In the genomic region with DNA sequence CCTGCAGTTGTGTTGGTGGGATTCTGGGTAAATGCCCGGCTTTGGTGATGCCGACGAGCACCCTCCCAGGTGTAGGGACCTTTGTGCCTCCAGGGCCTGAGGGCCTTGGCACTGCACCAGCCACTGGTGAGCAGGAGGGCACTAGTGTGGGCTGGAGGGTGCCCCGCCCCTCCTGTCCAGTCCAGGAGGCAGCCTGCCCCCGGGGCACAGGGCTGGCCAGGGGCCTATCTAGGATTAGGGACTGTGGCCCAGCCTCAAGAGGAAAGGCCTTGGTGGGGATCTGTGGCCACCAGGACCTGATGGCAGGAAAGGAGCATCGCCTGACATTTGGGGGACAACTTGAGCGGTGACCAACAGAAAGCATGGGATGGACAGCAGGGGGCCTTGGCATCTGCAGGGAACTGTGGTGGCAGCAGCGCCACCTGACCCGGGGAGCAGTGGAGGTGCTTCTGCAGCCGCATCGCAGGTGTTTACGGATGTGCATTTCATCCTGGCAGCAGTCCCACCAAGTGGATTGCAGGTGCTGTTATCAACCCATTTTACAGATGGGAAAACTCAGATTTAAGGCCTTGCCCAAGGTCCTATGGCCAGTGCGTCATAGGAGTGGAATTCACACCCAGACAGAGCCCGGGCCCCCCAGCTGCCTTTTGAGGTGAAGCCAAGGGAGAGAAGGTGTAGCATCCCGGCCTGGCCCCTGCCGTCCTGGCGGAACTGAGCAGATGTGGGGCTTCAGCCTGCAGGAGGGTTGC, we compare ENCODE assay signal across 1 cellular context.
TF ChIP-seq lines count a peak whose summit lies in the region.

No MANE protein-coding gene starts in this region.

TF ChIP-seq in K562, 482 proteins besides CTCF, POLR2A, EP300 and RAD21:
- TF ChIP-seq CHAMP1 (IDR thresholded peaks at IDR 0.05) (no peak), ZBTB1 (CRISPR knock-in tag; IDR thresholded peaks at IDR 0.05; ENCODE audit: borderline replicate concordance, low read depth) (no peak), ADNP (tag; IDR thresholded peaks at IDR 0.05) (peak; percentile 56)
